23 cellular contexts compared by ENCODE assay signal in genomic region chr9:95067888-95068287, GRCh38.
DNase-seq lines count a peak whose midpoint lies in the region; ATAC-seq and TF ChIP-seq lines count a peak whose summit lies in the region.
"Had no signal": no experiment of that assay in that cellular context is flagged by ENCODE, and none has a peak within 500 bp of the region (broad histone marks: within the 10 kb centered on the region; RNA-seq: fewer than 3 reads in every experiment).

No MANE protein-coding gene starts in this region.

- peaks cover 48% of the 10 kb centered on the region for H3K36me3 Mint-ChIP-seq in type B pancreatic cell

- intact Hi-C loops in dorsolateral prefrontal cortex (cut with DNase I): no loop called here

- peaks cover 71% of the 10 kb centered on the region for H3K79me2 ChIP-seq in parathyroid adenoma

- H3K4me3 ChIP-seq in adipocyte (ENCODE audit: low read length): no peak overlapping the region
- H3K4me3 ChIP-seq in dorsolateral prefrontal cortex: no peak overlapping the region
- H3K4me3 ChIP-seq in parathyroid adenoma (ENCODE audit: low read depth, low read length): peak overlapping the region; percentile 2
- no peak overlapping the region for H3K4me3 ChIP-seq in brain microvascular endothelial cell (ENCODE audit: low read depth, low read length)
- H3K4me3 ChIP-seq: breast epithelium, mucosa of descending colon, pancreas, right lobe of liver, SJCRH30 had no signal

- H3K27me3 ChIP-seq in adipocyte (replicated peaks; ENCODE audit: control insufficient read depth, insufficient read depth, low read length) (no peaks in the 10 kb centered on the region), dorsolateral prefrontal cortex (no peaks in the 10 kb centered on the region), parathyroid adenoma (ENCODE audit: control insufficient read depth, insufficient read depth, low read length) (no peaks in the 10 kb centered on the region), brain microvascular endothelial cell (replicated peaks) (no peaks in the 10 kb centered on the region)
- H3K27me3 ChIP-seq: breast epithelium, pancreas, right lobe of liver, SJCRH30 had no signal

- H3K9ac ChIP-seq in adipocyte (ENCODE audit: low read length) (no peak overlapping the region), parathyroid adenoma (no peak overlapping the region)

- DNase-seq in adipocyte (ENCODE audit: low read depth) (peak; percentile 46), dorsolateral prefrontal cortex (no peak), type B pancreatic cell (ENCODE audit: extremely low spot score, unreplicated experiment) (no peak), brain microvascular endothelial cell (no peak)
- DNase-seq in stimulated activated CD8-positive, alpha-beta memory T cell treated with anti-CD3 and anti-CD28 coated beads, Interleukin-4, amount 100 ng/mL, for 48 hours: no peak
- DNase-seq: activated CD4-positive, alpha-beta memory T cell treated with anti-CD3 and anti-CD28 coated beads, Interleukin-2, amount 10 ng/mL, durations not matched to agents 7 days and 5 days; activated effector memory CD4-positive, alpha-beta T cell treated with anti-CD3 and anti-CD28 coated beads, Interleukin-2, amount 50 U/mL, for 16 hours; activated naive CD8-positive, alpha-beta T cell treated with anti-CD3 and anti-CD28 coated beads, Interleukin-2, amount 50 U/mL, for 24 hours; C1 segment of cervical spinal cord; H9; NCI-H1048; NCI-H187 treated with DMSO at 0.1 percent for 48 hours; NCI-H524 treated with DMSO at 0.1 percent for 48 hours; pancreas; right lobe of liver; SJCRH30 had no signal

- H2AFZ ChIP-seq in parathyroid adenoma: no peak overlapping the region

- H3K27me3 Mint-ChIP-seq in type B pancreatic cell: no peaks in the 10 kb centered on the region
- H3K27me3 Mint-ChIP-seq: activated CD4-positive, alpha-beta memory T cell treated with anti-CD3 and anti-CD28 coated beads, Interleukin-2, amount 10 ng/mL, durations not matched to agents 7 days and 5 days; activated naive CD8-positive, alpha-beta T cell treated with anti-CD3 and anti-CD28 coated beads, Interleukin-2, amount 50 U/mL, for 24 hours had no signal

- H3K4me1 Mint-ChIP-seq in type B pancreatic cell (ENCODE audit: unreplicated experiment): peaks cover 36% of the 10 kb centered on the region
- H3K4me1 Mint-ChIP-seq: activated CD4-positive, alpha-beta memory T cell treated with anti-CD3 and anti-CD28 coated beads, Interleukin-2, amount 10 ng/mL, durations not matched to agents 7 days and 5 days; activated naive CD8-positive, alpha-beta T cell treated with anti-CD3 and anti-CD28 coated beads, Interleukin-2, amount 50 U/mL, for 24 hours had no signal

- no peaks in the 10 kb centered on the region for H3K9me3 ChIP-seq in adipocyte (ENCODE audit: control insufficient read depth, low read length)
- no peaks in the 10 kb centered on the region for H3K9me3 ChIP-seq in parathyroid adenoma (ENCODE audit: control insufficient read depth, low read length)
- H3K9me3 ChIP-seq: breast epithelium, mucosa of descending colon, pancreas, right lobe of liver, SJCRH30 had no signal

- no peak for ATAC-seq in GM18868 (IDR thresholded peaks at IDR 0.05; ENCODE audit: unreplicated experiment)
- ATAC-seq: activated CD4-positive, CD25-positive, alpha-beta regulatory T cell treated with anti-CD3 and anti-CD28 coated beads, Interleukin-2, amount 50 U/mL, for 24 hours; activated naive CD8-positive, alpha-beta T cell treated with anti-CD3 and anti-CD28 coated beads, Interleukin-2, amount 50 U/mL, for 24 hours; mucosa of descending colon; Panc1; pancreas; right lobe of liver had no signal

- no peaks in the 10 kb centered on the region for H3K9me3 Mint-ChIP-seq in type B pancreatic cell
- H3K9me3 Mint-ChIP-seq: activated CD4-positive, alpha-beta memory T cell treated with anti-CD3 and anti-CD28 coated beads, Interleukin-2, amount 10 ng/mL, durations not matched to agents 7 days and 5 days; activated naive CD8-positive, alpha-beta T cell treated with anti-CD3 and anti-CD28 coated beads, Interleukin-2, amount 50 U/mL, for 24 hours; H9; nephron had no signal

- H3K4me1 ChIP-seq in adipocyte (ENCODE audit: control insufficient read depth, insufficient read depth, low read length) (no peaks in the 10 kb centered on the region), parathyroid adenoma (peaks cover 15% of the 10 kb centered on the region)
- H3K4me1 ChIP-seq: breast epithelium had no signal

- H3K27ac ChIP-seq in dorsolateral prefrontal cortex: peak overlapping the region in 43 of 59 donors; percentile 2 to 100 (median 89)
- H3K27ac ChIP-seq in parathyroid adenoma: no peak overlapping the region
- no peak overlapping the region for H3K27ac ChIP-seq in brain microvascular endothelial cell
- H3K27ac ChIP-seq: breast epithelium, pancreas, right lobe of liver, SJCRH30 had no signal

- in situ Hi-C loops in brain microvascular endothelial cell (cut with HindIII; ENCODE audit: low pct_ligation_motif_present, low sequenced_read_pairs): no loop called here

- TF ChIP-seq CTCF in dorsolateral prefrontal cortex (IDR thresholded peaks at IDR 0.05 in 54 of 56, conservative IDR thresholded peaks at IDR 0.05 in 2 of 56; ENCODE audit: low read depth in 1 of 56, partially characterized antibody in 56 of 56) (no peak), parathyroid adenoma (IDR thresholded peaks at IDR 0.05) (no peak), type B pancreatic cell (conservative IDR thresholded peaks at IDR 0.05) (no peak), brain microvascular endothelial cell (IDR thresholded peaks at IDR 0.05; ENCODE audit: low read depth, low read length, missing control alignments) (no peak)

- peak overlapping the region; percentile 17 for H3K27ac Mint-ChIP-seq in type B pancreatic cell
- H3K27ac Mint-ChIP-seq: activated CD4-positive, alpha-beta memory T cell treated with anti-CD3 and anti-CD28 coated beads, Interleukin-2, amount 10 ng/mL, durations not matched to agents 7 days and 5 days; activated naive CD8-positive, alpha-beta T cell treated with anti-CD3 and anti-CD28 coated beads, Interleukin-2, amount 50 U/mL, for 24 hours; H9 had no signal

- no peak overlapping the region for H3K4me3 Mint-ChIP-seq in type B pancreatic cell
- H3K4me3 Mint-ChIP-seq: activated CD4-positive, alpha-beta memory T cell treated with anti-CD3 and anti-CD28 coated beads, Interleukin-2, amount 10 ng/mL, durations not matched to agents 7 days and 5 days; activated naive CD8-positive, alpha-beta T cell treated with anti-CD3 and anti-CD28 coated beads, Interleukin-2, amount 50 U/mL, for 24 hours; H9; nephron had no signal

- H3K36me3 ChIP-seq in adipocyte (ENCODE audit: control insufficient read depth, insufficient read depth, low read length, severe bottlenecking) (peaks cover 59% of the 10 kb centered on the region), parathyroid adenoma (ENCODE audit: control insufficient read depth, insufficient read depth, low read length) (no peaks in the 10 kb centered on the region), brain microvascular endothelial cell (replicated peaks) (peaks cover 34% of the 10 kb centered on the region)
- H3K36me3 ChIP-seq: breast epithelium had no signal

- peak overlapping the region; percentile 18 for H3K4me2 ChIP-seq in parathyroid adenoma (ENCODE audit: low read length)

Comparison
In these comparisons a context has a peak if more than half of its experiments do, and no peak if none do; other contexts are left out.
1. H3K27ac ChIP-seq: peak in dorsolateral prefrontal cortex (43 of 59); none in parathyroid adenoma (single experiment) and brain microvascular endothelial cell (single experiment).